In genomic region chr20:13336308-13337089, GRCh38 we compare ENCODE assay signal across 11 cellular contexts.
A peak's percentile ranks its signal among the peaks of the same experiment; 100 is the strongest.
DNase-seq lines count a peak whose midpoint lies in the region; ATAC-seq and TF ChIP-seq lines count a peak whose summit lies in the region.
"Had no signal": no experiment of that assay in that cellular context is flagged by ENCODE, and none has a peak within 500 bp of the region (broad histone marks: within the 10 kb centered on the region; RNA-seq: fewer than 3 reads in every experiment).

No MANE protein-coding gene starts in this region.

- H3K9me3 ChIP-seq in PC-3 (ENCODE audit: low read length) (no peaks in the 10 kb centered on the region), right lobe of liver (no peaks in the 10 kb centered on the region), tibial nerve (no peaks in the 10 kb centered on the region)

- H3K79me2 ChIP-seq in PC-3 (ENCODE audit: low read length), result no peaks in the 10 kb centered on the region
- H3K79me2 ChIP-seq in mesendoderm (ENCODE audit: control insufficient read depth, insufficient read depth, low read length), result no peaks in the 10 kb centered on the region

- H2AK5ac ChIP-seq in mesendoderm (ENCODE audit: low read length), result no peak overlapping the region

- no peak for TF ChIP-seq EP300 in tibial nerve (IDR thresholded peaks at IDR 0.05)

- H3K36me3 ChIP-seq in PC-3 (ENCODE audit: low read depth, low read length), result no peaks in the 10 kb centered on the region
- no peaks in the 10 kb centered on the region for H3K36me3 ChIP-seq in right lobe of liver
- H3K36me3 ChIP-seq in mesendoderm (ENCODE audit: control insufficient read depth, insufficient read depth, low read length), result no peaks in the 10 kb centered on the region
- no peaks in the 10 kb centered on the region for H3K36me3 ChIP-seq in tibial nerve

- H2BK120ac ChIP-seq in mesendoderm (ENCODE audit: low read depth, low read length), result no peak overlapping the region

- TF ChIP-seq CTCF in PC-3 (conservative IDR thresholded peaks at IDR 0.05; ENCODE audit: low read depth, low read length) (no peak), right lobe of liver (IDR thresholded peaks at IDR 0.05) (no peak), GM13977 (IDR thresholded peaks at IDR 0.05; ENCODE audit: extremely low read depth, insufficient read depth, missing control alignments) (no peak), tibial nerve (IDR thresholded peaks at IDR 0.05) (no peak)

- POLR2A ChIA-PET in PC-3 (lab: Charles Lee; ENCODE audit: unreplicated experiment), result no interaction called here

- H4K5ac ChIP-seq in mesendoderm (ENCODE audit: low read length), result no peak overlapping the region

- no peak overlapping the region for H4K8ac ChIP-seq in mesendoderm (ENCODE audit: low read depth, low read length)

- H2BK5ac ChIP-seq in mesendoderm (ENCODE audit: low read length), result no peak overlapping the region

- H3K9me2 ChIP-seq in PC-3 (replicated peaks; ENCODE audit: low read length), result no peaks in the 10 kb centered on the region

- H3K18ac ChIP-seq in mesendoderm (ENCODE audit: low read length), result no peak overlapping the region

- H3K4me2 ChIP-seq in PC-3 (ENCODE audit: low read length), result no peak overlapping the region
- no peak overlapping the region for H3K4me2 ChIP-seq in mesendoderm (ENCODE audit: low read length)

- H3K9ac ChIP-seq in PC-3 (ENCODE audit: low read length) (no peak overlapping the region), mesendoderm (ENCODE audit: low read length) (no peak overlapping the region)

- H3K56ac ChIP-seq in mesendoderm (ENCODE audit: low read length), result no peak overlapping the region

- H3K4me3 ChIP-seq in PC-3 (ENCODE audit: low read length) (no peak overlapping the region), right lobe of liver (no peak overlapping the region), mesendoderm (ENCODE audit: low read length) (no peak overlapping the region), tibial nerve (no peak overlapping the region)

- H3K4me1 ChIP-seq in PC-3 (ENCODE audit: insufficient read depth, low read length) (peaks cover 13% of the 10 kb centered on the region; the same call in 1 of the 2 replicates), right lobe of liver (peaks cover 0 to 11% (median 0%) of the 10 kb centered on the region in 4 donors), mesendoderm (ENCODE audit: control insufficient read depth, low read depth, low read length) (peaks cover 9% of the 10 kb centered on the region), tibial nerve (no peaks in the 10 kb centered on the region)

- no peak overlapping the region for H3K23ac ChIP-seq in mesendoderm (ENCODE audit: low read length)

- no TSS peak for BruUV-seq in PC-3 (replicated peaks; lab: Mats Ljungman, UMichigan)

- CTCF ChIA-PET in PC-3 (lab: Charles Lee), result no interaction called here

- DNase-seq in PC-3 (peak; percentile 68), right lobe of liver (peak in 1 of 3 donors; percentile 43), mesendoderm (no peak), GM13977 (ENCODE audit: low spot score) (no peak), tibial nerve (ENCODE audit: low spot score in 2 of 2) (no peak)
- DNase-seq: activated naive CD8-positive, alpha-beta T cell treated with anti-CD3 and anti-CD28 coated beads, Interleukin-2, amount 10 ng/mL, durations not matched to agents 7 days and 5 days; NCI-H524; stimulated activated CD4-positive, alpha-beta T cell treated with anti-CD3 and anti-CD28 coated beads, Interleukin-2, amount 100 ng/mL, for 48 hours had no signal

- H4K20me1 ChIP-seq in PC-3 (ENCODE audit: low read length), result no peaks in the 10 kb centered on the region

- no peak overlapping the region for H3K27ac ChIP-seq in PC-3 (ENCODE audit: low read length)
- H3K27ac ChIP-seq in right lobe of liver, result peak overlapping the region in 1 of 3 donors; percentile 51
- H3K27ac ChIP-seq in mesendoderm (ENCODE audit: low read depth, low read length), result no peak overlapping the region
- no peak overlapping the region for H3K27ac ChIP-seq in tibial nerve

- no peak for TF ChIP-seq POLR2A in right lobe of liver (IDR thresholded peaks at IDR 0.05)
- TF ChIP-seq POLR2A in tibial nerve (IDR thresholded peaks at IDR 0.05), result no peak

- 0 out of 2 replicates have a peak overlapping the region, but pooled peaks have one; percentile 13 for H2AFZ ChIP-seq in PC-3 (ENCODE audit: low read length)

- WGBS in right lobe of liver (ENCODE audit: insufficient coverage, low coverage, low lambda C conversion rate, missing lambda C conversion rate), result 19% methylated on average over 4 of the region's 4 CpGs
- WGBS in mesendoderm (ENCODE audit: extremely low coverage, insufficient coverage, low lambda C conversion rate), result no CpG with 5 or more reads among the region's 4 CpGs
- 91 to 95% methylated on average over 4 of the region's 4 CpGs for WGBS in tibial nerve, 2 donors

- in situ Hi-C loops in GM13977 (cut with MboI; ENCODE audit: low pct_unique_long_range_greater_than_20kb, low sequenced_read_pairs, unreplicated experiment), result no loop called here

- H3F3A ChIP-seq in PC-3 (ENCODE audit: low read length, unreplicated experiment), result no peaks in the 10 kb centered on the region

- no peaks in the 10 kb centered on the region for H3K79me1 ChIP-seq in mesendoderm (ENCODE audit: low read length)

- intact Hi-C loops in PC-3 (cut with micrococcal nuclease) (no loop called here), right lobe of liver (cut with DNase I) (no loop called here)

- ATAC-seq in GM18873 (IDR thresholded peaks at IDR 0.05; ENCODE audit: low FRiP score, unreplicated experiment) (peak; percentile 78), HG02588 (IDR thresholded peaks at IDR 0.05; ENCODE audit: unreplicated experiment) (peak; percentile 67), PC-3 (peak; percentile 93), right lobe of liver (peak; percentile 71 to 93 (median 88)), HG03439 (IDR thresholded peaks at IDR 0.05; ENCODE audit: unreplicated experiment) (no peak)

- no peaks in the 10 kb centered on the region for H3K27me3 ChIP-seq in PC-3 (ENCODE audit: low read length)
- H3K27me3 ChIP-seq in right lobe of liver, result no peaks in the 10 kb centered on the region
- H3K27me3 ChIP-seq in mesendoderm (ENCODE audit: insufficient read depth, low read length, poor library complexity), result no peaks in the 10 kb centered on the region
- H3K27me3 ChIP-seq in tibial nerve, result no peaks in the 10 kb centered on the region

- H3K4ac ChIP-seq in mesendoderm (ENCODE audit: low read depth, low read length), result no peak overlapping the region

- no peak overlapping the region for H2BK15ac ChIP-seq in mesendoderm (replicated peaks; ENCODE audit: low read depth)
